In genomic region chr4:113293043-113293560, GRCh38 we compare ENCODE assay signal across 9 cellular contexts.
DNase-seq lines count a peak whose midpoint lies in the region; ATAC-seq and TF ChIP-seq lines count a peak whose summit lies in the region.
"Had no signal": no experiment of that assay in that cellular context is flagged by ENCODE, and none has a peak within 500 bp of the region (broad histone marks: within the 10 kb centered on the region; RNA-seq: fewer than 3 reads in every experiment).

No MANE protein-coding gene starts in this region.

- no peaks in the 10 kb centered on the region; the same call in 1 of the 2 replicates for H3K9me1 ChIP-seq in IMR-90 (ENCODE audit: insufficient read depth, low read length)

- no peak overlapping the region for H2BK12ac ChIP-seq in mesenchymal stem cell (ENCODE audit: low read length in 2 of 2)

- H3K56ac ChIP-seq in IMR-90 (ENCODE audit: extremely low read depth, insufficient read depth, low read length): no peak overlapping the region

- no peak for TF ChIP-seq EP300 in esophagus muscularis mucosa (IDR thresholded peaks at IDR 0.05)

- H3K4me1 ChIP-seq in IMR-90 (ENCODE audit: control insufficient read depth, insufficient read depth, low read length) (peaks cover 5% of the 10 kb centered on the region), esophagus muscularis mucosa (peaks cover 5 to 69% (median 60%) of the 10 kb centered on the region in 4 donors), mesenchymal stem cell (ENCODE audit: control insufficient read depth, insufficient read depth, low read depth, low read length) (peaks cover 5% of the 10 kb centered on the region), subcutaneous abdominal adipose tissue (ENCODE audit: control insufficient read depth in 5 of 5, insufficient read depth in 5 of 5, low read length in 5 of 5) (peaks cover 0 to 42% (median 19%) of the 10 kb centered on the region in 5 donors), MM.1S (ENCODE audit: low read length) (no peaks in the 10 kb centered on the region)

- H3K14ac ChIP-seq in IMR-90 (replicated peaks; ENCODE audit: low read depth, low read length): 0 out of 2 replicates have a peak overlapping the region, but pooled peaks have one; percentile 33
- H3K14ac ChIP-seq in mesenchymal stem cell (ENCODE audit: low read length in 2 of 2): no peak overlapping the region

- POLR2A ChIA-PET in IMR-90 (lab: Charles Lee; ENCODE audit: unreplicated experiment): no interaction called here

- CTCF ChIA-PET in IMR-90 (lab: Yijun Ruan, JAX): interaction anchor here (0.5 to 1.7 kb wide), 6 partner anchors 10 to 160 kb away, joined by 3 to 11 read pairs (median 3); no protein-coding TSS in a partner anchor

- in situ Hi-C loops in IMR-90 (cut with MboI; ENCODE audit: low sequenced_read_pairs): loop anchor here (25.0 kb wide), 1 partner anchor 1094 kb away; no protein-coding TSS in a partner anchor

- H3K27me3 Mint-ChIP-seq in natural killer cell (ENCODE audit: low read depth in 2 of 2): peaks cover 0 to 4% of the 10 kb centered on the region in 2 donors

- H3K4me1 Mint-ChIP-seq in natural killer cell: no peaks in the 10 kb centered on the region

- H2AFZ ChIP-seq in IMR-90 (replicated peaks; ENCODE audit: low read length, poor library complexity) (peak overlapping the region; percentile 92), mesenchymal stem cell (ENCODE audit: low read depth, low read length) (no peak overlapping the region), MM.1S (ENCODE audit: low read length) (no peak overlapping the region)

- no peak overlapping the region for H2BK5ac ChIP-seq in IMR-90 (ENCODE audit: low read depth, low read length, poor library complexity, severe bottlenecking)
- no peak overlapping the region for H2BK5ac ChIP-seq in mesenchymal stem cell (ENCODE audit: low read depth, low read length, poor library complexity, severe bottlenecking)

- no peak overlapping the region; the same call in 2 of the 3 replicates for H2BK15ac ChIP-seq in IMR-90 (ENCODE audit: low read depth, low read length)
- H2BK15ac ChIP-seq in mesenchymal stem cell (ENCODE audit: low read depth, poor library complexity, severe bottlenecking): no peak overlapping the region

- peak overlapping the region in 1 of 2 experiments; percentile 59; a peak in 2 of 4 replicates for H4K8ac ChIP-seq in IMR-90 (ENCODE audit: low read depth in 2 of 2, low read length in 2 of 2)
- H4K8ac ChIP-seq in mesenchymal stem cell (ENCODE audit: low read length): no peak overlapping the region

- no peak overlapping the region for H3K27ac Mint-ChIP-seq in natural killer cell
- H3K27ac Mint-ChIP-seq: activated naive CD4-positive, alpha-beta T cell treated with anti-CD3 and anti-CD28 coated beads, Interleukin-2, amount 50 U/mL, for 72 hours had no signal

- no TSS peak for BruUV-seq in IMR-90 (replicated peaks; lab: Mats Ljungman, UMichigan)

- H3K9ac ChIP-seq in IMR-90 (ENCODE audit: low read depth, low read length) (peak overlapping the region; percentile 15; the same call in 1 of the 2 replicates), mesenchymal stem cell (ENCODE audit: low read length) (peak overlapping the region; percentile 98), subcutaneous abdominal adipose tissue (ENCODE audit: low read length in 5 of 5) (peak overlapping the region in 3 of 5 donors; percentile 19 to 77 (median 75)), MM.1S (ENCODE audit: low read length) (no peak overlapping the region)

- H2AK5ac ChIP-seq in IMR-90 (ENCODE audit: low read depth, low read length): no peak overlapping the region
- no peak overlapping the region for H2AK5ac ChIP-seq in mesenchymal stem cell (ENCODE audit: low read length, severe bottlenecking)

- no peak overlapping the region; the same call in 1 of the 2 replicates for H3K18ac ChIP-seq in IMR-90 (ENCODE audit: low read depth, low read length)
- H3K18ac ChIP-seq in mesenchymal stem cell (ENCODE audit: low read depth in 1 of 2, low read length in 2 of 2): no peak overlapping the region

- H3K9me3 ChIP-seq in IMR-90 (ENCODE audit: control insufficient read depth, insufficient read depth, low read length): no peaks in the 10 kb centered on the region
- no peaks in the 10 kb centered on the region for H3K9me3 ChIP-seq in esophagus muscularis mucosa
- no peaks in the 10 kb centered on the region for H3K9me3 ChIP-seq in mesenchymal stem cell (ENCODE audit: control insufficient read depth, low read length)
- no peaks in the 10 kb centered on the region for H3K9me3 ChIP-seq in subcutaneous abdominal adipose tissue (ENCODE audit: control insufficient read depth in 5 of 5, low read length in 5 of 5)
- H3K9me3 ChIP-seq in MM.1S (replicated peaks; ENCODE audit: insufficient read depth, low read length): no peaks in the 10 kb centered on the region; the same call in 1 of the 2 replicates

- H3K4me2 ChIP-seq in IMR-90 (ENCODE audit: low read depth, low read length) (peak overlapping the region; percentile 89), mesenchymal stem cell (ENCODE audit: low read length, poor library complexity, severe bottlenecking) (no peak overlapping the region), MM.1S (ENCODE audit: low read depth, low read length) (no peak overlapping the region)

- H3K27me3 ChIP-seq in IMR-90 (ENCODE audit: control insufficient read depth, insufficient read depth, low read length) (no peaks in the 10 kb centered on the region), esophagus muscularis mucosa (no peaks in the 10 kb centered on the region), mesenchymal stem cell (ENCODE audit: control insufficient read depth in 1 of 2, insufficient read depth in 1 of 2, low read length in 2 of 2) (no peaks in the 10 kb centered on the region), subcutaneous abdominal adipose tissue (ENCODE audit: control insufficient read depth in 5 of 5, insufficient read depth in 4 of 5, low read length in 5 of 5) (no peaks in the 10 kb centered on the region), MM.1S (replicated peaks; ENCODE audit: insufficient read depth, low read length) (no peaks in the 10 kb centered on the region)

- H3K23ac ChIP-seq in IMR-90 (ENCODE audit: low read depth, low read length) (peak overlapping the region; percentile 81; the same call in 1 of the 2 replicates), mesenchymal stem cell (ENCODE audit: low read length in 2 of 2) (no peak overlapping the region)

- H3K4me3 ChIP-seq in IMR-90 (ENCODE audit: insufficient read depth, low read depth, low read length): no peak overlapping the region
- H3K4me3 ChIP-seq in esophagus muscularis mucosa: peak overlapping the region; percentile 36 to 52 (median 46)
- H3K4me3 ChIP-seq in mesenchymal stem cell (ENCODE audit: insufficient read depth in 1 of 2, low read depth in 1 of 2, low read length in 2 of 2): peak overlapping the region in 1 of 2 experiments; percentile 83
- H3K4me3 ChIP-seq in subcutaneous abdominal adipose tissue (ENCODE audit: low read depth in 1 of 5, low read length in 5 of 5): peak overlapping the region; percentile 55 to 75 (median 67)
- H3K4me3 ChIP-seq in MM.1S (ENCODE audit: low read length): no peak overlapping the region

- no peak overlapping the region for H3K4me3 Mint-ChIP-seq in natural killer cell

- H3K36me3 ChIP-seq in IMR-90 (ENCODE audit: control insufficient read depth, insufficient read depth, low read length): no peaks in the 10 kb centered on the region
- H3K36me3 ChIP-seq in esophagus muscularis mucosa: no peaks in the 10 kb centered on the region
- H3K36me3 ChIP-seq in mesenchymal stem cell (ENCODE audit: control insufficient read depth in 1 of 2, insufficient read depth in 2 of 2, low read depth in 1 of 2, low read length in 2 of 2): peaks cover 0 to 3% of the 10 kb centered on the region in 2 experiments
- H3K36me3 ChIP-seq in subcutaneous abdominal adipose tissue (ENCODE audit: control insufficient read depth in 5 of 5, insufficient read depth in 5 of 5, low read length in 5 of 5): no peaks in the 10 kb centered on the region
- no peaks in the 10 kb centered on the region for H3K36me3 ChIP-seq in MM.1S (replicated peaks; ENCODE audit: insufficient read depth, low read length)

- no peak for TF ChIP-seq RAD21 in IMR-90 (IDR thresholded peaks at IDR 0.05; ENCODE audit: low read length)

- H2BK120ac ChIP-seq in IMR-90 (ENCODE audit: low read depth, low read length) (peak overlapping the region; percentile 48; the same call in 1 of the 2 replicates), mesenchymal stem cell (ENCODE audit: low read depth, low read length) (no peak overlapping the region)

- TF ChIP-seq POLR2A in IMR-90 (IDR thresholded peaks at IDR 0.05; ENCODE audit: low read depth, low read length) (no peak), esophagus muscularis mucosa (IDR thresholded peaks at IDR 0.05; ENCODE audit: low read depth) (no peak)

- H3K36me3 Mint-ChIP-seq in natural killer cell: no peaks in the 10 kb centered on the region
- H3K36me3 Mint-ChIP-seq: activated naive CD4-positive, alpha-beta T cell treated with anti-CD3 and anti-CD28 coated beads, Interleukin-2, amount 50 U/mL, for 72 hours had no signal

- peak overlapping the region; percentile 30; the same call in 1 of the 2 replicates for H3K27ac ChIP-seq in IMR-90 (ENCODE audit: insufficient read depth, low read length)
- H3K27ac ChIP-seq in esophagus muscularis mucosa (replicated peaks in 1 of 4): peak overlapping the region; percentile 79 to 87 (median 81)
- no peak overlapping the region for H3K27ac ChIP-seq in mesenchymal stem cell (ENCODE audit: low read length, poor library complexity, severe bottlenecking)
- H3K27ac ChIP-seq in subcutaneous abdominal adipose tissue (ENCODE audit: low read depth, low read length): peak overlapping the region; percentile 90
- H3K27ac ChIP-seq in MM.1S (ENCODE audit: low read length): no peak overlapping the region

- H3K79me1 ChIP-seq in IMR-90 (ENCODE audit: low read depth in 1 of 2, low read length in 2 of 2) (no peaks in the 10 kb centered on the region), mesenchymal stem cell (replicated peaks; ENCODE audit: low read length, poor library complexity, severe bottlenecking) (no peaks in the 10 kb centered on the region)

- no peaks in the 10 kb centered on the region for H3K79me2 ChIP-seq in MM.1S (ENCODE audit: low read length)

- no peaks in the 10 kb centered on the region for H4K20me1 ChIP-seq in IMR-90 (ENCODE audit: insufficient read depth, low read length)
- H4K20me1 ChIP-seq in MM.1S (ENCODE audit: insufficient read depth, low read length): no peaks in the 10 kb centered on the region

- ATAC-seq in IMR-90 (ENCODE audit: low read depth) (peak; percentile 77), natural killer cell (no peak), left colon (no peak)
- ATAC-seq: activated naive CD4-positive, alpha-beta T cell treated with anti-CD3 and anti-CD28 coated beads, Interleukin-2, amount 50 U/mL, for 72 hours had no signal

- no peaks in the 10 kb centered on the region for H3F3A ChIP-seq in MM.1S (ENCODE audit: insufficient read depth, low read length)

- no peak overlapping the region for H2AK9ac ChIP-seq in IMR-90 (replicated peaks; ENCODE audit: low read depth, low read length, poor library complexity)

- no peak overlapping the region for H2BK20ac ChIP-seq in IMR-90 (ENCODE audit: low read depth, low read length)

- no peak for TF ChIP-seq CTCF in IMR-90 (conservative IDR thresholded peaks at IDR 0.05; ENCODE audit: low read depth, low read length)
- no peak for TF ChIP-seq CTCF in esophagus muscularis mucosa (IDR thresholded peaks at IDR 0.05)
- no peak for TF ChIP-seq CTCF in natural killer cell (IDR thresholded peaks at IDR 0.05)
- TF ChIP-seq CTCF in MM.1S (IDR thresholded peaks at IDR 0.05; ENCODE audit: low read length): no peak

- no peaks in the 10 kb centered on the region for H3K9me2 ChIP-seq in MM.1S (replicated peaks; ENCODE audit: insufficient read depth, low read length)

- 0% methylated on average over 1 of the region's 9 CpGs; no CpG with 5 or more reads in 1 of the 2 experiments for WGBS in IMR-90 (ENCODE audit: extremely low coverage in 2 of 2, insufficient read length in 1 of 2), 2 experiments
- 27% methylated on average over 9 of the region's 9 CpGs for WGBS in esophagus muscularis mucosa
- WGBS in mesenchymal stem cell: 58% methylated on average over 9 of the region's 9 CpGs

- H4K91ac ChIP-seq in IMR-90 (ENCODE audit: insufficient read depth, low read depth, low read length) (peak overlapping the region; percentile 0; the same call in 1 of the 2 replicates), mesenchymal stem cell (ENCODE audit: low read length) (no peak overlapping the region)

- DNase-seq in IMR-90 (peak; percentile 68), esophagus muscularis mucosa (ENCODE audit: extremely low spot score) (no peak), mesenchymal stem cell (peak; percentile 81), natural killer cell (no peak), MM.1S (no peak), left colon (no peak), NCI-H146 treated with DMSO at 0.1 percent for 48 hours (lab: John Stamatoyannopoulos, UW; ENCODE audit: unreplicated experiment) (no peak)

- peak overlapping the region; percentile 52; the same call in 1 of the 2 replicates for H3K4ac ChIP-seq in IMR-90 (ENCODE audit: low read depth, low read length)
- no peak overlapping the region for H3K4ac ChIP-seq in mesenchymal stem cell (ENCODE audit: low read depth in 1 of 2, low read length in 2 of 2)

- dilution Hi-C loops in IMR-90 (cut with HindIII; ENCODE audit: low sequenced_read_pairs, unreplicated experiment): no loop called here

- H3K9me3 Mint-ChIP-seq in natural killer cell: no peaks in the 10 kb centered on the region
- H3K9me3 Mint-ChIP-seq: activated naive CD4-positive, alpha-beta T cell treated with anti-CD3 and anti-CD28 coated beads, Interleukin-2, amount 50 U/mL, for 72 hours had no signal

- intact Hi-C loops in IMR-90 (cut with micrococcal nuclease) (loop anchor here (5.0 kb wide), 3 partner anchors 89 to 1094 kb away; partner anchors contain the start of gene CAMK2D), esophagus muscularis mucosa (cut with DNase I) (no loop called here), natural killer cell (cut with micrococcal nuclease) (no loop called here), left colon (cut with DNase I, micrococcal nuclease) (no loop called here)

- H4K5ac ChIP-seq in IMR-90 (ENCODE audit: low read depth, low read length): no peak overlapping the region; the same call in 1 of the 2 replicates

Comparison
In these comparisons a context has a peak if more than half of its experiments do, and no peak if none do; other contexts are left out.
1. DNase-seq: peak in IMR-90 (single experiment) and mesenchymal stem cell (single experiment); none in esophagus muscularis mucosa (single experiment), natural killer cell (single experiment), MM.1S (single experiment), left colon (0 of 2) and NCI-H146 treated with DMSO at 0.1 percent for 48 hours (single experiment).
2. H3K27ac ChIP-seq: peak in IMR-90 (single experiment), esophagus muscularis mucosa (4 of 4) and subcutaneous abdominal adipose tissue (single experiment); none in mesenchymal stem cell (single experiment) and MM.1S (single experiment).
3. H3K4me3 ChIP-seq: peak in esophagus muscularis mucosa (4 of 4) and subcutaneous abdominal adipose tissue (5 of 5); none in IMR-90 (single experiment) and MM.1S (single experiment).